ENCODE assay signal across 17 cellular contexts in genomic region chr4:108203377-108203776, GRCh38.
"Had no signal": no experiment of that assay in that cellular context is flagged by ENCODE, and none has a peak within 500 bp of the region (broad histone marks: within the 10 kb centered on the region; RNA-seq: fewer than 3 reads in every experiment).

No MANE protein-coding gene starts in this region.

- H3K4me3 ChIP-seq: esophagus muscularis mucosa, gastrocnemius medialis, heart right ventricle, pancreas, smooth muscle cell, tibial nerve had no signal

- H3K27me3 ChIP-seq: esophagus muscularis mucosa, gastrocnemius medialis, pancreas, testis, tibial nerve had no signal

- H3K9me3 ChIP-seq: esophagus muscularis mucosa, gastrocnemius medialis, heart right ventricle, pancreas, testis, tibial nerve had no signal

- DNase-seq: effector memory CD4-positive, alpha-beta T cell; gastrocnemius medialis; heart right ventricle; islet precursor cell; mammary epithelial cell; naive thymus-derived CD8-positive, alpha-beta T cell; pancreas; right cardiac atrium; stimulated activated CD4-positive, alpha-beta T cell treated with anti-CD3 and anti-CD28 coated beads, Interleukin-2, amount 100 ng/mL, for 48 hours; stimulated activated naive CD8-positive, alpha-beta T cell treated with anti-CD3 and anti-CD28 coated beads, Interleukin-15, Interleukin-2, amounts not matched to agents 100 U/mL and 50 U/mL, for 24 hours; testis had no signal

- H3K27me3 Mint-ChIP-seq: naive thymus-derived CD8-positive, alpha-beta T cell had no signal

- ATAC-seq: gastrocnemius medialis; heart right ventricle; left lobe of liver; naive thymus-derived CD8-positive, alpha-beta T cell; pancreas; right cardiac atrium; stimulated activated naive CD8-positive, alpha-beta T cell treated with anti-CD3 and anti-CD28 coated beads, Interleukin-15, Interleukin-2, amounts not matched to agents 100 U/mL and 50 U/mL, for 24 hours had no signal

- H3K36me3 ChIP-seq: esophagus muscularis mucosa, gastrocnemius medialis, heart right ventricle, pancreas, tibial nerve had no signal

- H3K27ac Mint-ChIP-seq: progenitor cell of endocrine pancreas had no signal

- H3K27ac ChIP-seq: epithelial cell of prostate, esophagus muscularis mucosa, gastrocnemius medialis, heart right ventricle, pancreas, testis, tibial nerve had no signal

- H3K4me1 ChIP-seq: esophagus muscularis mucosa, gastrocnemius medialis, heart right ventricle, pancreas, testis, tibial nerve had no signal

- H3K9me3 Mint-ChIP-seq: naive thymus-derived CD8-positive, alpha-beta T cell had no signal

- H3K4me3 Mint-ChIP-seq: naive thymus-derived CD8-positive, alpha-beta T cell had no signal
